ENCODE assay signal across 13 cellular contexts in the genomic region with DNA sequence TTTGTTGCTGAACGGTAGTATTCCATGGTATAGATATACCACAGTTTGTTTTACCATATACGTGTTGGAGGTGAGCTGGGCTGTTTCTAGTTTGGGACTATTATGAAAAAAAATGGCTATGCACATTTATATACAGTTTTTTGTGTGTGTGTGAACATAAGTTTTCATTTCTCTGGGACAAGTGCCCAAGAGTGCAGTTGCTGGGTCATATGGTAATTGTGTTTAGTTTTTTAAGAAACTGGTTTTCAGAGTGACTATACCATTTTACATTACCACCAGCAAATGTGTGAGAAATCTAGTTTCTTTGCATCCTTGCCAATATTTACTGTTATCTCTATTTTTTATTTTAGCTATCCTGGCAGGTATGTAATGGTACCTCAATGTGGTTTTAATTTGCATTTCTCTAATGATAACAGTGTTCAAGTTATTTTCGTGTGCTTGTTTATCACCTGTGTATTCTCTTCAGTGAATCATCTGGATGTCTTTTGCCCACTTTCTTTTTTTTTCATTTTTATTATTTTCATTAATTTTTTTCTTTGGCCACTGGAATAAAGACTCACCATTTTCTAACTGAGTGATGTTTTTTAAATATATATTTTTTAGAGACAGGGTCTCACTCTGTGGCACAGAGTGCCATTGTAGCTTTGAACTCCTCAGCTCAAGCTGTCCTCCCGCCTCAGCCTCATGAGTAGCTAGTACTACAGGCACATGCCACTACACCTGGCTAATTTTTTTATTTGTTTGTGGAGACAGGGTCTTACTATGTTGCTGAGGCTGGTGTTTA.
DNase-seq lines count a peak whose midpoint lies in the region; ATAC-seq, FAIRE-seq and TF ChIP-seq lines count a peak whose summit lies in the region.
"Had no signal": no experiment of that assay in that cellular context is flagged by ENCODE, and none has a peak within 500 bp of the region (broad histone marks: within the 10 kb centered on the region; RNA-seq: fewer than 3 reads in every experiment).

No MANE protein-coding gene starts in this region.

- no peaks in the 10 kb centered on the region for H3K27me3 Mint-ChIP-seq in activated T-cell treated with anti-CD3 and anti-CD28 coated beads, Interleukin-2, amount 50 U/mL, for 4 hours (ENCODE audit: low read depth)
- no peaks in the 10 kb centered on the region for H3K27me3 Mint-ChIP-seq in osteocyte (ENCODE audit: unreplicated experiment)

- H3K9me1 ChIP-seq in endothelial cell of umbilical vein (replicated peaks; ENCODE audit: control insufficient read depth, extremely low read depth, insufficient read depth, low read length): no peaks in the 10 kb centered on the region

- ATAC-seq in activated T-cell treated with anti-CD3 and anti-CD28 coated beads, Interleukin-2, amount 50 U/mL, for 4 hours: peak; percentile 39 to 52
- no peak for ATAC-seq in GM21367 (IDR thresholded peaks at IDR 0.05; ENCODE audit: unreplicated experiment)
- ATAC-seq: psoas muscle had no signal

- H3K36me3 ChIP-seq in PC-9 (ENCODE audit: low read depth) (no peaks in the 10 kb centered on the region), endothelial cell of umbilical vein (ENCODE audit: control insufficient read depth in 2 of 2, extremely low read depth in 1 of 2, insufficient read depth in 2 of 2, low read length in 2 of 2) (no peaks in the 10 kb centered on the region)
- H3K36me3 ChIP-seq: SJCRH30 had no signal

- no peak for FAIRE-seq in endothelial cell of umbilical vein (lab: Jason Lieb, UNC)

- H2AFZ ChIP-seq in PC-9 (0 out of 2 replicates have a peak overlapping the region, but pooled peaks have one; percentile 16), endothelial cell of umbilical vein (ENCODE audit: low read depth, low read length) (no peak overlapping the region)

- H4K20me1 ChIP-seq in PC-9 (ENCODE audit: insufficient read depth) (no peaks in the 10 kb centered on the region), endothelial cell of umbilical vein (replicated peaks; ENCODE audit: control insufficient read depth, extremely low read depth, insufficient read depth, low read length) (no peaks in the 10 kb centered on the region)

- H3K79me2 ChIP-seq in PC-9 (ENCODE audit: low read depth): peaks cover 48% of the 10 kb centered on the region
- H3K79me2 ChIP-seq in endothelial cell of umbilical vein (ENCODE audit: control insufficient read depth, insufficient read depth, low read length): peaks cover 78% of the 10 kb centered on the region

- peaks cover 15% of the 10 kb centered on the region; the same call in 1 of the 2 replicates for H3F3A ChIP-seq in PC-9 (ENCODE audit: insufficient read depth, low read depth)

- TF ChIP-seq CTCF in PC-9 (conservative IDR thresholded peaks at IDR 0.05) (no peak), endothelial cell of umbilical vein (IDR thresholded peaks at IDR 0.05; ENCODE audit: extremely low read depth in 1 of 2, insufficient read depth in 1 of 2, low read depth in 1 of 2, low read length in 2 of 2) (no peak), osteocyte (IDR thresholded peaks at IDR 0.05) (no peak)

- H3K4me1 ChIP-seq in PC-9 (replicated peaks; ENCODE audit: insufficient read depth) (peaks cover 17% of the 10 kb centered on the region), endothelial cell of umbilical vein (ENCODE audit: control insufficient read depth, extremely low read depth, insufficient read depth, low read length) (peaks cover 22% of the 10 kb centered on the region)

- H3K9ac ChIP-seq in endothelial cell of umbilical vein (replicated peaks; ENCODE audit: extremely low read depth, insufficient read depth, low read length): peak overlapping the region; percentile 45

- no peak overlapping the region for H3K4me3 Mint-ChIP-seq in activated T-cell treated with anti-CD3 and anti-CD28 coated beads, Interleukin-2, amount 50 U/mL, for 4 hours
- H3K4me3 Mint-ChIP-seq in osteocyte (ENCODE audit: unreplicated experiment): no peak overlapping the region

- H3K4me3 ChIP-seq in PC-9 (no peak overlapping the region), endothelial cell of umbilical vein (replicated peaks in 1 of 3; ENCODE audit: insufficient read depth in 1 of 3, low read depth in 1 of 3, low read length in 3 of 3) (no peak overlapping the region)
- H3K4me3 ChIP-seq: dorsolateral prefrontal cortex, lung, psoas muscle, SJCRH30 had no signal

- no peak for TF ChIP-seq POLR2A in endothelial cell of umbilical vein (IDR thresholded peaks at IDR 0.05; ENCODE audit: low read depth, low read length)

- POLR2A ChIA-PET in PC-9 (lab: Charles Lee; ENCODE audit: unreplicated experiment): interaction anchor here (0.6 kb wide), 1 partner anchor 654 kb away, joined by 4 read pairs; no protein-coding TSS in a partner anchor
- POLR2A ChIA-PET in endothelial cell of umbilical vein (lab: Charles Lee): no interaction called here

- H3K36me3 Mint-ChIP-seq in activated T-cell treated with anti-CD3 and anti-CD28 coated beads, Interleukin-2, amount 50 U/mL, for 4 hours (ENCODE audit: insufficient read depth): peaks cover 10% of the 10 kb centered on the region
- H3K36me3 Mint-ChIP-seq in osteocyte (ENCODE audit: unreplicated experiment): peaks cover 2% of the 10 kb centered on the region

- H3K27ac Mint-ChIP-seq in osteocyte (ENCODE audit: unreplicated experiment): peak overlapping the region; percentile 40

- DNase-seq in activated T-cell treated with anti-CD3 and anti-CD28 coated beads, Interleukin-2, amount 50 U/mL, for 4 hours: no peak
- DNase-seq in activated T-cell treated with anti-CD3 and anti-CD28 coated beads, Interleukin-2, amount 50 U/mL, for 1 hour: no peak
- DNase-seq in PC-9 (no peak), endothelial cell of umbilical vein (ENCODE audit: low read depth, low spot score) (no peak), osteocyte (ENCODE audit: extremely low spot score, unreplicated experiment) (no peak), NCI-H1694 (lab: John Stamatoyannopoulos, UW) (no peak), NCI-H2227 treated with DMSO at 0.1 percent for 48 hours (lab: John Stamatoyannopoulos, UW) (no peak)
- DNase-seq: dorsolateral prefrontal cortex, NCI-H1417 treated with DMSO at 0.1 percent for 48 hours, psoas muscle had no signal

- H3K27ac ChIP-seq in PC-9: peak overlapping the region; percentile 71
- H3K27ac ChIP-seq in endothelial cell of umbilical vein (ENCODE audit: insufficient read depth, low read depth, low read length): peak overlapping the region; percentile 89
- H3K27ac ChIP-seq: psoas muscle, SJCRH30 had no signal

- H3K9me3 ChIP-seq in PC-9 (ENCODE audit: insufficient read depth, low read depth) (no peaks in the 10 kb centered on the region), endothelial cell of umbilical vein (replicated peaks; ENCODE audit: control insufficient read depth, insufficient read depth, low read length) (no peaks in the 10 kb centered on the region)
- H3K9me3 ChIP-seq: psoas muscle, SJCRH30 had no signal

- H3K9me2 ChIP-seq in PC-9 (ENCODE audit: insufficient read depth): no peaks in the 10 kb centered on the region

- H3K9me3 Mint-ChIP-seq in activated T-cell treated with anti-CD3 and anti-CD28 coated beads, Interleukin-2, amount 50 U/mL, for 4 hours: no peaks in the 10 kb centered on the region
- H3K9me3 Mint-ChIP-seq in osteocyte (ENCODE audit: unreplicated experiment): no peaks in the 10 kb centered on the region

- H3K4me2 ChIP-seq in PC-9: peak overlapping the region; percentile 38; the same call in 1 of the 2 replicates
- peak overlapping the region; percentile 3 for H3K4me2 ChIP-seq in endothelial cell of umbilical vein (ENCODE audit: insufficient read depth, low read length)

- intact Hi-C loops in PC-9 (cut with micrococcal nuclease; ENCODE audit: unreplicated experiment): no loop called here
- intact Hi-C loops in endothelial cell of umbilical vein (cut with micrococcal nuclease): loop anchor here (1.0 to 5.0 kb wide), 2 partner anchors 73 to 91 kb away; partner anchors contain the start of gene ZNF609

- H3K4me1 Mint-ChIP-seq in activated T-cell treated with anti-CD3 and anti-CD28 coated beads, Interleukin-2, amount 50 U/mL, for 4 hours (ENCODE audit: low read depth): peaks cover 46% of the 10 kb centered on the region
- H3K4me1 Mint-ChIP-seq in osteocyte (ENCODE audit: unreplicated experiment): peaks cover 16% of the 10 kb centered on the region

- CTCF ChIA-PET in PC-9 (lab: Charles Lee) (no interaction called here), endothelial cell of umbilical vein (lab: Charles Lee) (interaction anchor here (1.2 kb wide), 1 partner anchor 108 kb away, joined by 3 read pairs; no protein-coding TSS in a partner anchor)

- H3K27me3 ChIP-seq in PC-9 (ENCODE audit: insufficient read depth, low read depth) (no peaks in the 10 kb centered on the region), endothelial cell of umbilical vein (ENCODE audit: control insufficient read depth in 2 of 2, insufficient read depth in 2 of 2, low read length in 2 of 2) (no peaks in the 10 kb centered on the region)
- H3K27me3 ChIP-seq: dorsolateral prefrontal cortex, SJCRH30 had no signal

- BruUV-seq in PC-9 (replicated peaks; lab: Mats Ljungman, UMichigan): no TSS peak
- BruUV-seq in endothelial cell of umbilical vein (replicated peaks; lab: Mats Ljungman, UMichigan): TSS peak; percentile 37

- dilution Hi-C loops in endothelial cell of umbilical vein (cut with MboI; ENCODE audit: extremely low pct_ligation_motif_present, low sequenced_read_pairs): no loop called here

TF ChIP-seq in endothelial cell of umbilical vein, 7 proteins besides CTCF, POLR2A, EP300 and RAD21:
- TF ChIP-seq EZH2 (IDR thresholded peaks at IDR 0.05; ENCODE audit: borderline replicate concordance, low read depth, low read length, severe bottlenecking): no peak
- no peak for TF ChIP-seq JUN (IDR thresholded peaks at IDR 0.05; ENCODE audit: borderline replicate concordance, insufficient read depth, insufficient read length, low read depth)
- no peak for TF ChIP-seq POLR2AphosphoS5 (IDR thresholded peaks at IDR 0.05; ENCODE audit: insufficient read depth, low read depth, low read length)
- TF ChIP-seq GATA2 (IDR thresholded peaks at IDR 0.05; ENCODE audit: insufficient read depth, insufficient read length, low read depth, low read length): no peak
- no peak for TF ChIP-seq MYC (IDR thresholded peaks at IDR 0.05; ENCODE audit: low read depth, low read length)
- TF ChIP-seq, protein P1, sequence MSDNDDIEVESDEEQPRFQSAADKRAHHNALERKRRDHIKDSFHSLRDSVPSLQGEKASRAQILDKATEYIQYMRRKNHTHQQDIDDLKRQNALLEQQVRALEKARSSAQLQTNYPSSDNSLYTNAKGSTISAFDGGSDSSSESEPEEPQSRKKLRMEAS (IDR thresholded peaks at IDR 0.05; ENCODE audit: insufficient read depth, insufficient read length): no peak
- no peak for TF ChIP-seq FOS (IDR thresholded peaks at IDR 0.05; ENCODE audit: borderline replicate concordance, insufficient read depth, low read length)
